Comparison of ENCODE assay signal across 17 cellular contexts in genomic region chr3:81170298-81170697, GRCh38.
"Had no signal": no experiment of that assay in that cellular context is flagged by ENCODE, and none has a peak within 500 bp of the region (broad histone marks: within the 10 kb centered on the region; RNA-seq: fewer than 3 reads in every experiment).

No MANE protein-coding gene starts in this region.

- H3K9me3 ChIP-seq: mucosa of descending colon, right atrium auricular region, suprapubic skin, thyroid gland, upper lobe of left lung had no signal

- H3K4me3 ChIP-seq: coronary artery, heart right ventricle, mucosa of descending colon, right atrium auricular region, suprapubic skin, thyroid gland, upper lobe of left lung had no signal

- ATAC-seq: heart right ventricle; left lobe of liver; mucosa of descending colon; naive thymus-derived CD8-positive, alpha-beta T cell; stimulated activated naive CD8-positive, alpha-beta T cell treated with anti-CD3 and anti-CD28 coated beads, Interleukin-15, Interleukin-2, amounts not matched to agents 100 U/mL and 50 U/mL, for 24 hours had no signal

- H3K4me1 ChIP-seq: heart right ventricle, right atrium auricular region, suprapubic skin, thyroid gland, upper lobe of left lung had no signal

- H3K36me3 Mint-ChIP-seq: naive thymus-derived CD8-positive, alpha-beta T cell had no signal

- H3K27ac Mint-ChIP-seq: naive thymus-derived CD8-positive, alpha-beta T cell had no signal

- H3K4me3 Mint-ChIP-seq: naive thymus-derived CD8-positive, alpha-beta T cell had no signal

- H3K27me3 Mint-ChIP-seq: naive thymus-derived CD8-positive, alpha-beta T cell had no signal

- H3K27me3 ChIP-seq: heart right ventricle, right atrium auricular region, suprapubic skin, thyroid gland, upper lobe of left lung had no signal

- DNase-seq: central memory CD4-positive, alpha-beta T cell; effector CD4-positive, alpha-beta T cell; heart right ventricle; hypothalamus; islet precursor cell; mammary epithelial cell; mucosa of descending colon; naive thymus-derived CD8-positive, alpha-beta T cell; small intestine; stimulated activated CD4-positive, alpha-beta T cell treated with anti-CD3 and anti-CD28 coated beads, Interleukin-12 subunit alpha, Interleukin-12 subunit beta, amount 100 ng/mL, for 4 hours; stimulated activated naive CD8-positive, alpha-beta T cell treated with anti-CD3 and anti-CD28 coated beads, Interleukin-15, Interleukin-2, amounts not matched to agents 100 U/mL and 50 U/mL, for 24 hours; thyroid gland had no signal

- H3K36me3 ChIP-seq: heart right ventricle, right atrium auricular region, suprapubic skin, thyroid gland, upper lobe of left lung had no signal

- H3K27ac ChIP-seq: coronary artery, heart right ventricle, right atrium auricular region, suprapubic skin, thyroid gland, upper lobe of left lung had no signal

- H3K4me1 Mint-ChIP-seq: naive thymus-derived CD8-positive, alpha-beta T cell had no signal
